In genomic region chr10:125442856-125443540, GRCh38 we compare ENCODE assay signal across 26 cellular contexts.
"Had no signal": no experiment of that assay in that cellular context is flagged by ENCODE, and none has a peak within 500 bp of the region (broad histone marks: within the 10 kb centered on the region; RNA-seq: fewer than 3 reads in every experiment).

No MANE protein-coding gene starts in this region.

- H3K36me3 ChIP-seq: ascending aorta, SJCRH30 had no signal

- H3K9me3 ChIP-seq: ascending aorta, SJCRH30 had no signal

- H3K27ac Mint-ChIP-seq: activated CD4-positive, alpha-beta T cell treated with anti-CD3 and anti-CD28 coated beads, Interleukin-2, amount 10 ng/mL, durations not matched to agents 24 days and 14 days; activated CD8-positive, alpha-beta T cell treated with anti-CD3 and anti-CD28 coated beads, Interleukin-2, amount 10 ng/mL, durations not matched to agents 7 days and 5 days; activated naive CD4-positive, alpha-beta T cell treated with anti-CD3 and anti-CD28 coated beads, Interleukin-2, amount 50 U/mL, for 24 hours; activated naive CD8-positive, alpha-beta T cell treated with anti-CD3 and anti-CD28 coated beads, Interleukin-2, amount 10 ng/mL, durations not matched to agents 7 days and 5 days; activated T-cell treated with anti-CD3 and anti-CD28 coated beads, Interleukin-2, amount 50 U/mL, for 24 hours; activated T-helper 2 cell treated with anti-CD3 and anti-CD28 coated beads, Interferon-gamma antibody, Interleukin-2, Interleukin-4, amounts not matched to agents 10 μg/mL and 5 μg/mL and 100 μg/mL, durations not matched to agents 14 hours and 24 hours and 36 hours had no signal

- H3K27me3 Mint-ChIP-seq: activated CD4-positive, alpha-beta T cell treated with anti-CD3 and anti-CD28 coated beads, Interleukin-2, amount 10 ng/mL, durations not matched to agents 24 days and 14 days; activated naive CD4-positive, alpha-beta T cell treated with anti-CD3 and anti-CD28 coated beads, Interleukin-2, amount 50 U/mL, for 24 hours; activated naive CD8-positive, alpha-beta T cell treated with anti-CD3 and anti-CD28 coated beads, Interleukin-2, amount 10 ng/mL, durations not matched to agents 7 days and 5 days had no signal

- H3K27me3 ChIP-seq: ascending aorta, SJCRH30 had no signal

- H3K4me3 Mint-ChIP-seq: activated CD4-positive, alpha-beta T cell treated with anti-CD3 and anti-CD28 coated beads, Interleukin-2, amount 10 ng/mL, durations not matched to agents 24 days and 14 days; activated CD8-positive, alpha-beta T cell treated with anti-CD3 and anti-CD28 coated beads, Interleukin-2, amount 10 ng/mL, durations not matched to agents 7 days and 5 days; activated naive CD4-positive, alpha-beta T cell treated with anti-CD3 and anti-CD28 coated beads, Interleukin-2, amount 50 U/mL, for 24 hours; activated naive CD8-positive, alpha-beta T cell treated with anti-CD3 and anti-CD28 coated beads, Interleukin-2, amount 10 ng/mL, durations not matched to agents 7 days and 5 days; activated T-cell treated with anti-CD3 and anti-CD28 coated beads, Interleukin-2, amount 50 U/mL, for 24 hours had no signal

- ATAC-seq: activated CD8-positive, alpha-beta T cell treated with anti-CD3 and anti-CD28 coated beads, Interleukin-2, amount 10 ng/mL, durations not matched to agents 7 days and 5 days; Panc1 had no signal

- H3K27ac ChIP-seq: ascending aorta, KMS-11, SJCRH30, SK-N-MC had no signal

- H3K4me1 Mint-ChIP-seq: activated CD4-positive, alpha-beta T cell treated with anti-CD3 and anti-CD28 coated beads, Interleukin-2, amount 10 ng/mL, durations not matched to agents 24 days and 14 days; activated naive CD4-positive, alpha-beta T cell treated with anti-CD3 and anti-CD28 coated beads, Interleukin-2, amount 50 U/mL, for 24 hours; activated naive CD8-positive, alpha-beta T cell treated with anti-CD3 and anti-CD28 coated beads, Interleukin-2, amount 10 ng/mL, durations not matched to agents 7 days and 5 days had no signal

- H3K9ac ChIP-seq: KMS-11 had no signal

- H3K4me1 ChIP-seq: ascending aorta, SJCRH30 had no signal

- H3K4me3 ChIP-seq: ascending aorta, SJCRH30, SK-N-MC had no signal

- H3K36me3 Mint-ChIP-seq: activated naive CD4-positive, alpha-beta T cell treated with anti-CD3 and anti-CD28 coated beads, Interleukin-2, amount 50 U/mL, for 24 hours; activated naive CD8-positive, alpha-beta T cell treated with anti-CD3 and anti-CD28 coated beads, Interleukin-2, amount 10 ng/mL, durations not matched to agents 7 days and 5 days had no signal

- H3K9me3 Mint-ChIP-seq: activated CD4-positive, alpha-beta T cell treated with anti-CD3 and anti-CD28 coated beads, Interleukin-2, amount 10 ng/mL, durations not matched to agents 24 days and 14 days; activated naive CD4-positive, alpha-beta T cell treated with anti-CD3 and anti-CD28 coated beads, Interleukin-2, amount 50 U/mL, for 24 hours; activated naive CD8-positive, alpha-beta T cell treated with anti-CD3 and anti-CD28 coated beads, Interleukin-2, amount 10 ng/mL, durations not matched to agents 7 days and 5 days; activated T-cell treated with anti-CD3 and anti-CD28 coated beads, Interleukin-2, amount 50 U/mL, for 24 hours; activated T-helper 2 cell treated with anti-CD3 and anti-CD28 coated beads, Interferon-gamma antibody, Interleukin-2, Interleukin-4, amounts not matched to agents 10 μg/mL and 5 μg/mL and 100 μg/mL, durations not matched to agents 14 hours and 24 hours and 36 hours had no signal

- DNase-seq: activated CD4-positive, alpha-beta T cell treated with anti-CD3 and anti-CD28 coated beads, Interleukin-2, amount 10 ng/mL, durations not matched to agents 24 days and 14 days; activated CD4-positive, alpha-beta T cell treated with anti-CD3 and anti-CD28 coated beads, Interleukin-2, amount 50 U/mL, for 48 hours; activated CD8-positive, alpha-beta T cell treated with anti-CD3 and anti-CD28 coated beads, Interleukin-2, amount 10 ng/mL, durations not matched to agents 7 days and 5 days; activated gamma-delta T cell; activated naive CD4-positive, alpha-beta T cell treated with Interleukin-2 at 50 U/mL for 16 hours; activated naive CD8-positive, alpha-beta T cell treated with anti-CD3 and anti-CD28 coated beads, Interleukin-2, amount 10 ng/mL, durations not matched to agents 7 days and 5 days; activated T-cell treated with anti-CD3 and anti-CD28 coated beads, Interleukin-2, amount 50 U/mL, for 24 hours; amygdala; MM.1S; MV-4-11; NCI-H1092; NCI-H1417; NCI-H187 treated with DMSO at 0.1 percent for 48 hours; NCI-H2081; NCI-H2171 treated with DMSO at 0.1 percent for 48 hours; NCI-H345; NCI-H524 treated with DMSO at 0.1 percent for 48 hours; SHP77; SJCRH30; T1000 had no signal
